18 cellular contexts compared by ENCODE assay signal in the genomic region with DNA sequence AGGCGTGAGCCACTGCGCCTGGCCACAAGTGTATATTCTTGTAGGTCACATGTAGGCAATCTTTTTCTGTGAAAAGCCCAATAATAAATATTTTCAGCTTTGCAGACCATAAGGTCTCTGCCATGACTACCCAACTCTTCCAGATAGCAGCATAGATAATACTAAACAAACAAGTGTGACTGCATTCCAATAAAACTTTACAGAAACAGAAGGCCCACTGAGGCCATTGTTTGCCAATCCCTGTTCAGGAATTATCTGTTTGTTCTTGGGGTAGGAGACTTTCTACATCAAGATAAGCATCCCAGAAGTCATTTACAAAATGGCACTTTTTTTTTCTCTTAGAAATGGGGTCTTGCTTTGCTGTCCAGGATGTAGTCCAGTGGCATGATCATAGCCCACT. TPM values are rescaled to one million over a fixed set of nuclear protein-coding genes. Genes with fewer than 3 reads are reported as not detected.
DNase-seq lines count a peak whose midpoint lies in the region; ATAC-seq and TF ChIP-seq lines count a peak whose summit lies in the region.
"Had no signal": no experiment of that assay in that cellular context is flagged by ENCODE, and none has a peak within 500 bp of the region (broad histone marks: within the 10 kb centered on the region; RNA-seq: fewer than 3 reads in every experiment).

No MANE protein-coding gene starts in this region.

- H3K9me3 ChIP-seq in DND-41 (ENCODE audit: insufficient read depth, low read length, severe bottlenecking) (peaks cover 14% of the 10 kb centered on the region), colonic mucosa (peaks cover 4% of the 10 kb centered on the region)

- peak overlapping the region; percentile 98 for H3K4me2 ChIP-seq in DND-41 (ENCODE audit: insufficient read depth, low read length)

- H3K9ac ChIP-seq in DND-41 (ENCODE audit: low read depth, low read length) (peak overlapping the region; percentile 82; the same call in 1 of the 2 replicates), colonic mucosa (ENCODE audit: low read depth in 2 of 2, low read length in 2 of 2) (no peak overlapping the region)

- H3K4me1 Mint-ChIP-seq in activated CD4-positive, alpha-beta memory T cell treated with anti-CD3 and anti-CD28 coated beads, Interleukin-2, amount 10 ng/mL, durations not matched to agents 7 days and 5 days = peaks cover 13% of the 10 kb centered on the region
- H3K4me1 Mint-ChIP-seq in activated CD4-positive, alpha-beta memory T cell treated with anti-CD3 and anti-CD28 coated beads for 36 hours (ENCODE audit: low read depth) = peaks cover 18% of the 10 kb centered on the region
- H3K4me1 Mint-ChIP-seq in brain = peaks cover 56% of the 10 kb centered on the region
- H3K4me1 Mint-ChIP-seq in neural crest cell = peaks cover 25% of the 10 kb centered on the region
- H3K4me1 Mint-ChIP-seq in endothelial cell (ENCODE audit: unreplicated experiment) = peaks cover 4% of the 10 kb centered on the region

- H3K36me3 ChIP-seq in DND-41 (ENCODE audit: insufficient read depth, low read length) = peaks cover 13% of the 10 kb centered on the region
- H3K36me3 ChIP-seq in colonic mucosa = no peaks in the 10 kb centered on the region
- H3K36me3 ChIP-seq: uterus had no signal

- peaks cover 46% of the 10 kb centered on the region for H3K79me2 ChIP-seq in DND-41 (ENCODE audit: insufficient read depth, low read length)

- POLR2A ChIA-PET in activated CD4-positive, alpha-beta memory T cell treated with anti-CD3 and anti-CD28 coated beads, Interleukin-2, amount 10 ng/mL, durations not matched to agents 7 days and 5 days (lab: Charles Lee) = interaction anchor here (0.7 to 1.4 kb wide), 2 partner anchors 30 to 366 kb away, joined by 3 to 5 read pairs; a partner anchor contains a TSS
- POLR2A ChIA-PET in activated CD4-positive, alpha-beta memory T cell treated with anti-CD3 and anti-CD28 coated beads for 36 hours (lab: Charles Lee) = no interaction called here

- TF ChIP-seq CTCF in DND-41 (IDR thresholded peaks at IDR 0.05; ENCODE audit: borderline replicate concordance, extremely low read depth, low read length, poor library complexity, severe bottlenecking) (no peak), brain (conservative IDR thresholded peaks at IDR 0.05) (no peak), neural crest cell (conservative IDR thresholded peaks at IDR 0.05) (no peak), endothelial cell (IDR thresholded peaks at IDR 0.05; ENCODE audit: unreplicated experiment) (no peak), colonic mucosa (IDR thresholded peaks at IDR 0.05) (no peak)

- no peak for ATAC-seq in DND-41 (ENCODE audit: insufficient read depth, low read depth)

- peaks cover 12% of the 10 kb centered on the region for H3K36me3 Mint-ChIP-seq in activated CD4-positive, alpha-beta memory T cell treated with anti-CD3 and anti-CD28 coated beads, Interleukin-2, amount 10 ng/mL, durations not matched to agents 7 days and 5 days (ENCODE audit: low read depth)
- peaks cover 12% of the 10 kb centered on the region for H3K36me3 Mint-ChIP-seq in activated CD4-positive, alpha-beta memory T cell treated with anti-CD3 and anti-CD28 coated beads for 36 hours
- H3K36me3 Mint-ChIP-seq in brain (peaks cover 37% of the 10 kb centered on the region), neural crest cell (ENCODE audit: low read depth) (peaks cover 33% of the 10 kb centered on the region), endothelial cell (ENCODE audit: low read depth, unreplicated experiment) (peaks cover 23% of the 10 kb centered on the region)

- no peaks in the 10 kb centered on the region for H4K20me1 ChIP-seq in DND-41 (ENCODE audit: insufficient read depth, low read length)

- H3K4me3 Mint-ChIP-seq in activated CD4-positive, alpha-beta memory T cell treated with anti-CD3 and anti-CD28 coated beads, Interleukin-2, amount 10 ng/mL, durations not matched to agents 7 days and 5 days = peak overlapping the region; percentile 63
- H3K4me3 Mint-ChIP-seq in activated CD4-positive, alpha-beta memory T cell treated with anti-CD3 and anti-CD28 coated beads for 36 hours = no peak overlapping the region
- H3K4me3 Mint-ChIP-seq in brain (peak overlapping the region; percentile 93 to 98 (median 95)), neural crest cell (peak overlapping the region; percentile 94), endothelial cell (ENCODE audit: unreplicated experiment) (no peak overlapping the region)

- no peak overlapping the region for H2AFZ ChIP-seq in DND-41 (ENCODE audit: low read depth, low read length)

- H3K4me3 ChIP-seq in DND-41 (ENCODE audit: low read depth in 1 of 2, low read length in 2 of 2) = peak overlapping the region in 1 of 2 experiments; percentile 90; a peak in 2 of 4 replicates
- H3K4me3 ChIP-seq in colonic mucosa = no peak overlapping the region

- no peak overlapping the region for H3K27ac Mint-ChIP-seq in activated CD4-positive, alpha-beta memory T cell treated with anti-CD3 and anti-CD28 coated beads, Interleukin-2, amount 10 ng/mL, durations not matched to agents 7 days and 5 days
- H3K27ac Mint-ChIP-seq in activated CD4-positive, alpha-beta memory T cell treated with anti-CD3 and anti-CD28 coated beads for 36 hours = no peak overlapping the region
- H3K27ac Mint-ChIP-seq in brain (peak overlapping the region in 1 of 5 experiments; percentile 98), neural crest cell (ENCODE audit: unreplicated experiment) (no peak overlapping the region), endothelial cell (ENCODE audit: unreplicated experiment) (no peak overlapping the region)
- H3K27ac Mint-ChIP-seq: T-helper 2 cell treated with Interferon-gamma antibody and Interleukin-4, amounts not matched to agents 5 μg/mL and 100 μg/mL, for 36 hours had no signal

- intact Hi-C loops in activated CD4-positive, alpha-beta memory T cell treated with anti-CD3 and anti-CD28 coated beads for 36 hours (cut with micrococcal nuclease) = loop anchor here (5.0 to 10.0 kb wide), 3 partner anchors 269 to 871 kb away; a partner anchor contains a TSS
- intact Hi-C loops in colonic mucosa (cut with DNase I) = loop anchor here (2.0 to 10.0 kb wide), 3 partner anchors 55 to 1759 kb away; a partner anchor contains a TSS

- H3K27me3 Mint-ChIP-seq in activated CD4-positive, alpha-beta memory T cell treated with anti-CD3 and anti-CD28 coated beads, Interleukin-2, amount 10 ng/mL, durations not matched to agents 7 days and 5 days = no peaks in the 10 kb centered on the region
- no peaks in the 10 kb centered on the region for H3K27me3 Mint-ChIP-seq in activated CD4-positive, alpha-beta memory T cell treated with anti-CD3 and anti-CD28 coated beads for 36 hours
- H3K27me3 Mint-ChIP-seq in brain = peaks cover 10% of the 10 kb centered on the region
- H3K27me3 Mint-ChIP-seq in neural crest cell (ENCODE audit: low read depth) = no peaks in the 10 kb centered on the region
- peaks cover 6% of the 10 kb centered on the region for H3K27me3 Mint-ChIP-seq in endothelial cell (ENCODE audit: unreplicated experiment)
- H3K27me3 Mint-ChIP-seq: CD4-positive, alpha-beta memory T cell had no signal

- peaks cover 35% of the 10 kb centered on the region for H3K9me3 Mint-ChIP-seq in activated CD4-positive, alpha-beta memory T cell treated with anti-CD3 and anti-CD28 coated beads, Interleukin-2, amount 10 ng/mL, durations not matched to agents 7 days and 5 days
- H3K9me3 Mint-ChIP-seq in activated CD4-positive, alpha-beta memory T cell treated with anti-CD3 and anti-CD28 coated beads for 36 hours = peaks cover 17% of the 10 kb centered on the region
- H3K9me3 Mint-ChIP-seq in brain = peaks cover 24 to 39% (median 35%) of the 10 kb centered on the region in 5 experiments
- peaks cover 11% of the 10 kb centered on the region for H3K9me3 Mint-ChIP-seq in neural crest cell
- peaks cover 16% of the 10 kb centered on the region for H3K9me3 Mint-ChIP-seq in endothelial cell (ENCODE audit: unreplicated experiment)

- H3K27ac ChIP-seq in DND-41 (ENCODE audit: low read length) (no peak overlapping the region), colonic mucosa (no peak overlapping the region)
- H3K27ac ChIP-seq: SJCRH30 had no signal

- CTCF ChIA-PET in activated CD4-positive, alpha-beta memory T cell treated with anti-CD3 and anti-CD28 coated beads, Interleukin-2, amount 10 ng/mL, durations not matched to agents 7 days and 5 days (lab: Charles Lee) = no interaction called here
- CTCF ChIA-PET in activated CD4-positive, alpha-beta memory T cell treated with anti-CD3 and anti-CD28 coated beads for 36 hours (lab: Charles Lee) = no interaction called here

- DNase-seq in activated CD4-positive, alpha-beta memory T cell treated with anti-CD3 and anti-CD28 coated beads, Interleukin-2, amount 10 ng/mL, durations not matched to agents 7 days and 5 days = no peak
- DNase-seq in activated CD4-positive, alpha-beta memory T cell treated with anti-CD3 and anti-CD28 coated beads for 36 hours = no peak
- DNase-seq in DND-41 (no peak), neural crest cell (ENCODE audit: low read depth, low spot score) (no peak), endothelial cell (ENCODE audit: low spot score) (no peak), colonic mucosa (no peak), glomerular visceral epithelial cell (ENCODE audit: extremely low spot score) (no peak)
- DNase-seq: activated CD4-positive, alpha-beta T cell treated with anti-CD3 and anti-CD28 coated beads for 1 hour; CD4-positive, alpha-beta memory T cell; H7; NCI-H1105 treated with DMSO at 0.1 percent for 48 hours; NCI-H2107; NCI-H526 treated with DMSO at 0.1 percent for 48 hours; OCI-M1; uterus had no signal

- H3K4me1 ChIP-seq in DND-41 (ENCODE audit: insufficient read depth, low read length) (peaks cover 44% of the 10 kb centered on the region), colonic mucosa (no peaks in the 10 kb centered on the region)
- H3K4me1 ChIP-seq: SJCRH30 had no signal

- no peaks in the 10 kb centered on the region for H3K27me3 ChIP-seq in DND-41 (ENCODE audit: insufficient read depth, low read length, poor library complexity)
- no peaks in the 10 kb centered on the region for H3K27me3 ChIP-seq in colonic mucosa
- H3K27me3 ChIP-seq: SJCRH30, uterus had no signal

RNA-seq across cellular contexts. Expression of a gene that starts 2.8 kb away (rescaled TPM):
- total RNA-seq in activated CD4-positive, alpha-beta memory T cell treated with anti-CD3 and anti-CD28 coated beads, Interleukin-2, amount 10 ng/mL, durations not matched to agents 7 days and 5 days = 1 to 10 TPM; 4.5 to 4.6 TPM
- 1 to 10 TPM; 4.2 to 4.4 TPM for total RNA-seq in activated CD4-positive, alpha-beta memory T cell treated with anti-CD3 and anti-CD28 coated beads for 36 hours
- 6.9 TPM for polyA plus RNA-seq in brain (ENCODE audit: insufficient read depth, low read depth, low replicate concordance)
- total RNA-seq in neural crest cell (13.0 and 14.0 TPM in 2 replicates), endothelial cell (ENCODE audit: unreplicated experiment) (14.9 TPM), colonic mucosa (1 to 10 TPM; 3.9 to 5.9 TPM)

RNA-seq across cellular contexts. Expression of a gene that starts 29.5 kb away (rescaled TPM):
- total RNA-seq in activated CD4-positive, alpha-beta memory T cell treated with anti-CD3 and anti-CD28 coated beads, Interleukin-2, amount 10 ng/mL, durations not matched to agents 7 days and 5 days = 10 to 100 TPM; 27.0 to 29.2 TPM
- total RNA-seq in activated CD4-positive, alpha-beta memory T cell treated with anti-CD3 and anti-CD28 coated beads for 36 hours = 10 to 100 TPM; 19.1 to 19.6 TPM
- polyA plus RNA-seq in brain (ENCODE audit: insufficient read depth, low read depth, low replicate concordance) = 17.9 TPM
- total RNA-seq in neural crest cell (25.6 and 26.8 TPM in 2 replicates), endothelial cell (ENCODE audit: unreplicated experiment) (21.4 TPM), colonic mucosa (10 to 100 TPM; 16.3 to 17.1 TPM)

RNA-seq across cellular contexts. Expression of a gene that starts 55.4 kb away (rescaled TPM):
- total RNA-seq in activated CD4-positive, alpha-beta memory T cell treated with anti-CD3 and anti-CD28 coated beads, Interleukin-2, amount 10 ng/mL, durations not matched to agents 7 days and 5 days = 10 to 100 TPM in 1 of 2 experiments, 1 to 10 TPM in 1; 9.8 to 11.6 TPM
- total RNA-seq in activated CD4-positive, alpha-beta memory T cell treated with anti-CD3 and anti-CD28 coated beads for 36 hours = 10 to 100 TPM; 13.8 to 15.7 TPM
- polyA plus RNA-seq in brain (ENCODE audit: insufficient read depth, low read depth, low replicate concordance) = 158 TPM
- 56.6 and 58.8 TPM in 2 replicates for total RNA-seq in neural crest cell
- 47.7 TPM for total RNA-seq in endothelial cell (ENCODE audit: unreplicated experiment)
- 10 to 100 TPM; 17.1 to 22.9 TPM for total RNA-seq in colonic mucosa

Comparison
In these comparisons a context has a peak if more than half of its experiments do, and no peak if none do; other contexts are left out.
1. H3K4me3 Mint-ChIP-seq: peak in activated CD4-positive, alpha-beta memory T cell treated with anti-CD3 and anti-CD28 coated beads, Interleukin-2, amount 10 ng/mL, durations not matched to agents 7 days and 5 days (single experiment), brain (5 of 5) and neural crest cell (single experiment); none in activated CD4-positive, alpha-beta memory T cell treated with anti-CD3 and anti-CD28 coated beads for 36 hours (single experiment) and endothelial cell (single experiment).